Comparison of ENCODE assay signal across 18 cellular contexts in genomic region chr13:105144020-105144419, GRCh38.
"Had no signal": no experiment of that assay in that cellular context is flagged by ENCODE, and none has a peak within 500 bp of the region (broad histone marks: within the 10 kb centered on the region; RNA-seq: fewer than 3 reads in every experiment).

No MANE protein-coding gene starts in this region.

- H3K36me3 ChIP-seq: breast epithelium, prostate gland had no signal

- H3K4me1 ChIP-seq: breast epithelium, prostate gland had no signal

- H3K27me3 ChIP-seq: breast epithelium had no signal

- H3K27ac ChIP-seq: breast epithelium, epithelial cell of prostate, prostate gland, skin epidermis had no signal

- H3K9me3 ChIP-seq: breast epithelium, prostate gland had no signal

- H3K4me3 ChIP-seq: breast epithelium, lung, prostate gland, skin epidermis had no signal

- DNase-seq: activated CD4-positive, alpha-beta T cell treated with anti-CD3 and anti-CD28 coated beads, Interleukin-2, amount 50 U/mL, for 1 hour; activated CD8-positive, alpha-beta memory T cell treated with anti-CD3 and anti-CD28 coated beads for 24 hours; activated naive CD8-positive, alpha-beta T cell treated with anti-CD3 and anti-CD28 coated beads, Interleukin-2, amount 50 U/mL, for 24 hours; aorta; cerebellar nuclear complex; dermis blood vessel endothelial cell; effector memory CD8-positive, alpha-beta T cell; head of caudate nucleus; midbrain; right cardiac atrium; stimulated activated CD4-positive, alpha-beta T cell treated with anti-CD3 and anti-CD28 coated beads, Interleukin-4, amount 100 ng/mL, for 24 hours; stimulated activated naive CD4-positive, alpha-beta T cell had no signal

- ATAC-seq: activated CD4-positive, CD25-positive, alpha-beta regulatory T cell treated with anti-CD3 and anti-CD28 coated beads, Interleukin-2, amount 50 U/mL, for 24 hours; activated naive CD8-positive, alpha-beta T cell treated with anti-CD3 and anti-CD28 coated beads, Interleukin-2, amount 50 U/mL, for 24 hours; effector memory CD8-positive, alpha-beta T cell; right cardiac atrium had no signal
